In the genomic region with DNA sequence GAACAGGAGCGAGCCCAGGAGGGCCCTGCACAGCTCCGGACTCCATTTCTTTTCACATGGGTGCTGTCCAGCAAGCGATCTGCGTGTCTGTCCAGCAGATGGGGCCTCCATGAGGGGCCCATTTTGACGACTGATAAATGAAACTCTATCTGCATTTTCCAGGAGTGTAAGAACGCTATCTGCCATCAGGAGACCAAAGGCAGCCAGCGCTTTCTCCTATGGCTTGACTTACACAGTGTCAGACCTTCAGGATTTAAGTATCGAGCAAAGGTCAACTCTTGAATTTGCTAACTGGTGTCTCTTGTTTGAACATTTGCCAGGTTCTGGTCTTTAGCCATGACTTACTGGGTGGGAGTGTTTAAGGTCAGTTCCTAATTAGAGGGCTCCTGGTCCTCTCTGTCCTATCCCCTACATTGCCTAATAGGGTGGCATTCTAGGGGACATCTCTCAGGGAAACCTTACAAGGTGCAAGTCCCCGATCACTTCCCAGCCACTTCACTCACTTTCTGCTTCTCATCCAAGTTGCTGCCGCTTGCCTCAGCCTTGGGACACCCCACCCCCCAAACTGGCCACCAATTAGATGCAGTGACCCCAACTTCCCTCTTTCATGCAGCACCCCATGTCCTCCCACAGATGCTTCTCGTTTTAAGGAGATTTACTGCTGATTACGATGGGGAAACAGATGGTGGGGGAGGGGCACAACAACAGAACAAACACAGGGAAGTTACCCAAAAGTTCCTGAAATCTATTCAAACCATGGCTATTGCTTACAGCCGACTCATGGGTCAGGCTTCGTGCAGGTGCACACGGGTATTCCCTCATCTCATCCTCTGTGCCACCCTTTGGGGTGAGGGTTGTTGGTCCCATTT, we compare ENCODE assay signal across 13 cellular contexts. TPM values are rescaled to one million over a fixed set of nuclear protein-coding genes. Genes with fewer than 3 reads are reported as not detected.
DNase-seq lines count a peak whose midpoint lies in the region; ATAC-seq and TF ChIP-seq lines count a peak whose summit lies in the region.
"Had no signal": no experiment of that assay in that cellular context is flagged by ENCODE, and none has a peak within 500 bp of the region (broad histone marks: within the 10 kb centered on the region; RNA-seq: fewer than 3 reads in every experiment).

No MANE protein-coding gene starts in this region.

- TF ChIP-seq CTCF in esophagus muscularis mucosa (IDR thresholded peaks at IDR 0.05) = no peak
- TF ChIP-seq CTCF in osteoblast (IDR thresholded peaks at IDR 0.05; ENCODE audit: extremely low read depth, low read depth, low read length) = no peak

- no peak overlapping the region for H2AFZ ChIP-seq in osteoblast (ENCODE audit: low read length)

- H3K4me1 ChIP-seq in esophagus muscularis mucosa = peaks cover 54 to 80% (median 76%) of the 10 kb centered on the region in 4 donors
- H3K4me1 ChIP-seq in osteoblast (ENCODE audit: insufficient read depth, low read length) = no peaks in the 10 kb centered on the region

- 82% methylated on average over 14 of the region's 15 CpGs for WGBS in esophagus muscularis mucosa

- intact Hi-C loops in esophagus muscularis mucosa (cut with DNase I) = no loop called here

- ATAC-seq in HG03159 (IDR thresholded peaks at IDR 0.05; ENCODE audit: unreplicated experiment) = no peak

- peak overlapping the region; percentile 26 to 60 (median 50) for H3K27ac ChIP-seq in esophagus muscularis mucosa (replicated peaks in 1 of 4)
- H3K27ac ChIP-seq in osteoblast (ENCODE audit: low read depth, low read length) = no peak overlapping the region
- H3K27ac ChIP-seq: VCaP had no signal

- no peaks in the 10 kb centered on the region for H3K9me3 ChIP-seq in esophagus muscularis mucosa
- H3K9me3 ChIP-seq in osteoblast (ENCODE audit: low read depth, low read length) = no peaks in the 10 kb centered on the region

- H3K27me3 ChIP-seq in esophagus muscularis mucosa = no peaks in the 10 kb centered on the region
- H3K27me3 ChIP-seq in osteoblast (ENCODE audit: insufficient read depth, low read length) = no peaks in the 10 kb centered on the region

- no peaks in the 10 kb centered on the region for H3K79me2 ChIP-seq in osteoblast (ENCODE audit: insufficient read depth, low read length)

- H3K4me2 ChIP-seq in osteoblast (ENCODE audit: insufficient read depth, low read length) = no peak overlapping the region

- DNase-seq in DMS 273 (lab: John Stamatoyannopoulos, UW; ENCODE audit: unreplicated experiment) (peak; percentile 76), OCI-M1 (lab: John Stamatoyannopoulos, UW) (peak; percentile 96), esophagus muscularis mucosa (ENCODE audit: extremely low spot score) (no peak), osteoblast (ENCODE audit: insufficient read length, low spot score, missing footprints) (peak; percentile 75), NCI-H1092 (lab: John Stamatoyannopoulos, UW) (no peak)
- DNase-seq in stimulated activated CD4-positive, alpha-beta T cell treated with anti-CD3 and anti-CD28 coated beads, Interleukin-4, amount 100 ng/mL, for 1 hour = no peak
- DNase-seq in stimulated activated CD8-positive, alpha-beta memory T cell treated with anti-CD3 and anti-CD28 coated beads, Interleukin-4, amount 100 ng/mL, for 48 hours = no peak
- DNase-seq: H9; NCI-H2029; stimulated activated CD4-positive, alpha-beta T cell treated with anti-CD3 and anti-CD28 coated beads, Interleukin-4, amount 100 ng/mL, for 24 hours had no signal

- H4K20me1 ChIP-seq in osteoblast (ENCODE audit: insufficient read depth, low read length) = peaks cover 6% of the 10 kb centered on the region

- TF ChIP-seq EP300 in esophagus muscularis mucosa (IDR thresholded peaks at IDR 0.05) = no peak

- TF ChIP-seq POLR2A in esophagus muscularis mucosa (IDR thresholded peaks at IDR 0.05; ENCODE audit: low read depth) = no peak

- H3K4me3 ChIP-seq in esophagus muscularis mucosa (no peak overlapping the region), osteoblast (ENCODE audit: insufficient read depth, low read length) (no peak overlapping the region)
- H3K4me3 ChIP-seq: coronary artery had no signal

- peaks cover 45 to 87% (median 82%) of the 10 kb centered on the region in 4 donors for H3K36me3 ChIP-seq in esophagus muscularis mucosa
- peaks cover 25% of the 10 kb centered on the region for H3K36me3 ChIP-seq in osteoblast (ENCODE audit: insufficient read depth, low read length)

RNA-seq across cellular contexts. Expression of gene VSIR, which starts 20.0 kb away (rescaled TPM):
- total RNA-seq in esophagus muscularis mucosa (100 to 1,000 TPM in 2 of 4 donors, 10 to 100 TPM in 2; 37.8 to 118 (median 90.3) TPM), osteoblast (69.5 and 75.3 TPM in 2 replicates)

RNA-seq across cellular contexts. Expression of gene C10orf105, which starts 33.7 kb away (rescaled TPM):
- total RNA-seq in esophagus muscularis mucosa (under 1 TPM in 3 of 4 donors, not detected in 1; 0.06 to 0.17 (median 0.11) TPM), osteoblast (under 0.01 TPM in 1 of 2 replicates, not detected in the other)

Comparison
In these comparisons a context has a peak if more than half of its experiments do, and no peak if none do; other contexts are left out.
1. DNase-seq: peak in DMS 273 (single experiment), OCI-M1 (single experiment) and osteoblast (single experiment); none in esophagus muscularis mucosa (single experiment), stimulated activated CD4-positive, alpha-beta T cell treated with anti-CD3 and anti-CD28 coated beads, Interleukin-4, amount 100 ng/mL, for 1 hour (single experiment), NCI-H1092 (single experiment) and stimulated activated CD8-positive, alpha-beta memory T cell treated with anti-CD3 and anti-CD28 coated beads, Interleukin-4, amount 100 ng/mL, for 48 hours (single experiment).